25 cellular contexts compared by ENCODE assay signal in genomic region chr2:217853961-217854360, GRCh38.
DNase-seq lines count a peak whose midpoint lies in the region; ATAC-seq, FAIRE-seq and TF ChIP-seq lines count a peak whose summit lies in the region.
"Had no signal": no experiment of that assay in that cellular context is flagged by ENCODE, and none has a peak within 500 bp of the region (broad histone marks: within the 10 kb centered on the region; RNA-seq: fewer than 3 reads in every experiment).

No MANE protein-coding gene starts in this region.

- H3K9ac ChIP-seq in rectal smooth muscle tissue (ENCODE audit: low read length), result no peak overlapping the region
- H3K9ac ChIP-seq in SK-N-SH, result no peak overlapping the region
- H3K9ac ChIP-seq: BLaER1 treated with 17β-estradiol and CSF1 and Interleukin-3, amounts not matched to agents 10 nM and 100 nM had no signal

- TF ChIP-seq EP300 in SK-N-SH (IDR thresholded peaks at IDR 0.05; ENCODE audit: borderline replicate concordance in 1 of 2, low read depth in 1 of 2, low read length in 1 of 2), result no peak

- intact Hi-C loops in Caco-2 (cut with micrococcal nuclease; ENCODE audit: unreplicated experiment), result no loop called here

- no peak overlapping the region for H2AFZ ChIP-seq in SK-N-SH (ENCODE audit: low read depth)

- H3K4me3 ChIP-seq in esophagus (ENCODE audit: low read depth in 1 of 2, low read length in 2 of 2) (no peak overlapping the region), rectal smooth muscle tissue (ENCODE audit: low read length) (no peak overlapping the region), thoracic aorta (no peak overlapping the region), Caco-2 (ENCODE audit: low read depth, low read length) (no peak overlapping the region), SK-N-SH (ENCODE audit: low read depth in 2 of 2, low read length in 1 of 2) (no peak overlapping the region)
- H3K4me3 ChIP-seq: adrenal gland; BLaER1 treated with 17β-estradiol and CSF1 and Interleukin-3, amounts not matched to agents 10 nM and 100 nM; SK-N-MC had no signal

- H3K27me3 Mint-ChIP-seq in Caco-2 (ENCODE audit: insufficient read depth, unreplicated experiment), result no peaks in the 10 kb centered on the region
- peaks cover 8 to 13% of the 10 kb centered on the region in 2 donors for H3K27me3 Mint-ChIP-seq in stimulated activated naive B cell treated with anti-CD40 and anti-IgM and Interleukin-4, amounts not matched to agents 10 μg/mL and 1 μg/mL and 100 μg/mL, for 72 hours
- H3K27me3 Mint-ChIP-seq: stimulated activated naive CD8-positive, alpha-beta T cell treated with anti-CD3 and anti-CD28 coated beads, Interleukin-15, Interleukin-2, amounts not matched to agents 100 ng/mL and 50 ng/mL, for 24 hours had no signal

- TF ChIP-seq CTCF in thoracic aorta (IDR thresholded peaks at IDR 0.05) (no peak), Caco-2 (IDR thresholded peaks at IDR 0.05; ENCODE audit: insufficient read depth in 1 of 2, low read depth in 1 of 2, low read length in 1 of 2, severe bottlenecking in 1 of 2, unreplicated experiment in 1 of 2) (no peak), SK-N-SH (IDR thresholded peaks at IDR 0.05) (no peak)

- H3K9me3 ChIP-seq in esophagus (ENCODE audit: control insufficient read depth in 2 of 2, insufficient read depth in 1 of 2, low read depth in 1 of 2, low read length in 1 of 2) (no peaks in the 10 kb centered on the region), thoracic aorta (no peaks in the 10 kb centered on the region), Caco-2 (no peaks in the 10 kb centered on the region), SK-N-SH (no peaks in the 10 kb centered on the region)
- H3K9me3 ChIP-seq: adrenal gland; BLaER1 treated with 17β-estradiol and CSF1 and Interleukin-3, amounts not matched to agents 10 nM and 100 nM had no signal

- H3K27me3 ChIP-seq in esophagus (ENCODE audit: control insufficient read depth in 1 of 2, insufficient read depth in 2 of 2, low read length in 2 of 2) (no peaks in the 10 kb centered on the region), rectal smooth muscle tissue (ENCODE audit: control insufficient read depth, insufficient read depth, low read length) (no peaks in the 10 kb centered on the region), thoracic aorta (replicated peaks; ENCODE audit: insufficient read depth) (no peaks in the 10 kb centered on the region), Caco-2 (replicated peaks; ENCODE audit: control insufficient read depth, insufficient read depth, low read length) (no peaks in the 10 kb centered on the region), SK-N-SH (ENCODE audit: insufficient read depth) (no peaks in the 10 kb centered on the region)
- H3K27me3 ChIP-seq: adrenal gland had no signal

- ATAC-seq in thoracic aorta (ENCODE audit: insufficient number of reproducible peaks, low FRiP score, low read depth), result no peak
- no peak for ATAC-seq in stimulated activated naive B cell treated with anti-CD40 and anti-IgM and Interleukin-4, amounts not matched to agents 10 μg/mL and 1 μg/mL and 100 μg/mL, for 72 hours (replicated peaks)
- ATAC-seq: left cardiac atrium, natural killer cell had no signal

- WGBS in esophagus, 2 donors, result 57 to 64% methylated on average over 3 of the region's 3 CpGs
- WGBS in SK-N-SH (ENCODE audit: low lambda C conversion rate), result 91% methylated on average over 3 of the region's 3 CpGs

- H3K36me3 ChIP-seq in esophagus (ENCODE audit: control insufficient read depth in 2 of 2, insufficient read depth in 2 of 2, low read length in 1 of 2) (peaks cover 0 to 4% of the 10 kb centered on the region in 2 donors), rectal smooth muscle tissue (ENCODE audit: control insufficient read depth, insufficient read depth, low read length) (peaks cover 11% of the 10 kb centered on the region), thoracic aorta (peaks cover 54% of the 10 kb centered on the region), Caco-2 (ENCODE audit: control insufficient read depth, insufficient read depth, low read length) (no peaks in the 10 kb centered on the region), SK-N-SH (replicated peaks in 1 of 2; ENCODE audit: control insufficient read depth in 1 of 2, insufficient read depth in 2 of 2, low read length in 1 of 2) (peaks cover 16 to 21% of the 10 kb centered on the region in 2 experiments)

- H3F3A ChIP-seq in SK-N-SH (replicated peaks; ENCODE audit: insufficient read depth), result peaks cover 12% of the 10 kb centered on the region

- H3K4me1 ChIP-seq in esophagus (ENCODE audit: control insufficient read depth in 2 of 2, insufficient read depth in 2 of 2, low read length in 1 of 2) (peaks cover 14 to 26% of the 10 kb centered on the region in 2 donors), rectal smooth muscle tissue (ENCODE audit: control insufficient read depth, insufficient read depth, low read length) (peaks cover 69% of the 10 kb centered on the region), thoracic aorta (ENCODE audit: control insufficient read depth in 1 of 2, low read depth in 2 of 2) (peaks cover 76 to 96% of the 10 kb centered on the region in 2 donors), Caco-2 (peaks cover 14% of the 10 kb centered on the region), SK-N-SH (ENCODE audit: control insufficient read depth in 1 of 2, insufficient read depth in 2 of 2, low read depth in 1 of 2, low read length in 1 of 2) (peaks cover 48 to 50% of the 10 kb centered on the region in 2 experiments; a peak in 3 of 4 replicates)

- POLR2A ChIA-PET in Caco-2 (lab: Charles Lee), result no interaction called here
- POLR2A ChIA-PET in SK-N-SH (lab: Yijun Ruan, JAX), result no interaction called here

- peaks cover 44% of the 10 kb centered on the region for H3K79me2 ChIP-seq in SK-N-SH (ENCODE audit: insufficient read depth)

- peaks cover 22% of the 10 kb centered on the region for H3K4me1 Mint-ChIP-seq in Caco-2 (ENCODE audit: low read depth, unreplicated experiment)
- H3K4me1 Mint-ChIP-seq in stimulated activated naive B cell treated with anti-CD40 and anti-IgM and Interleukin-4, amounts not matched to agents 10 μg/mL and 1 μg/mL and 100 μg/mL, for 72 hours, result peaks cover 12 to 19% of the 10 kb centered on the region in 2 donors
- H3K4me1 Mint-ChIP-seq: natural killer cell had no signal

- no peaks in the 10 kb centered on the region for H3K36me3 Mint-ChIP-seq in Caco-2 (ENCODE audit: insufficient read depth, unreplicated experiment)
- H3K36me3 Mint-ChIP-seq in stimulated activated naive B cell treated with anti-CD40 and anti-IgM and Interleukin-4, amounts not matched to agents 10 μg/mL and 1 μg/mL and 100 μg/mL, for 72 hours, result no peaks in the 10 kb centered on the region
- H3K36me3 Mint-ChIP-seq: natural killer cell had no signal

- H3K27ac ChIP-seq in angular gyrus (ENCODE audit: low read depth, low read length) (peak overlapping the region; percentile 68), esophagus (ENCODE audit: low read depth in 2 of 2, low read length in 1 of 2) (peak overlapping the region; percentile 14 to 47), rectal smooth muscle tissue (ENCODE audit: low read depth, low read length) (peak overlapping the region; percentile 41), thoracic aorta (peak overlapping the region; percentile 85 to 88), SK-N-SH (ENCODE audit: low read depth in 2 of 2, low read length in 1 of 2) (peak overlapping the region in 1 of 2 experiments; percentile 19; a peak in 1 of 4 replicates)
- H3K27ac ChIP-seq: BLaER1 treated with 17β-estradiol and CSF1 and Interleukin-3, amounts not matched to agents 10 nM and 100 nM; SK-N-MC had no signal

- TF ChIP-seq RAD21 in SK-N-SH (IDR thresholded peaks at IDR 0.05; ENCODE audit: low read length), result no peak

- no peak overlapping the region for H3K4me2 ChIP-seq in SK-N-SH
- H3K4me2 ChIP-seq: BLaER1 treated with 17β-estradiol and CSF1 and Interleukin-3, amounts not matched to agents 10 nM and 100 nM had no signal

- no peaks in the 10 kb centered on the region for H3K9me3 Mint-ChIP-seq in Caco-2 (ENCODE audit: unreplicated experiment)
- H3K9me3 Mint-ChIP-seq in stimulated activated naive B cell treated with anti-CD40 and anti-IgM and Interleukin-4, amounts not matched to agents 10 μg/mL and 1 μg/mL and 100 μg/mL, for 72 hours, result no peaks in the 10 kb centered on the region
- H3K9me3 Mint-ChIP-seq: natural killer cell; stimulated activated naive CD8-positive, alpha-beta T cell treated with anti-CD3 and anti-CD28 coated beads, Interleukin-15, Interleukin-2, amounts not matched to agents 100 ng/mL and 50 ng/mL, for 24 hours had no signal

- TF ChIP-seq POLR2A in H54 (IDR thresholded peaks at IDR 0.05; ENCODE audit: low read depth, low read length), result no peak

- no peak overlapping the region for H3K4me3 Mint-ChIP-seq in Caco-2 (ENCODE audit: unreplicated experiment)
- H3K4me3 Mint-ChIP-seq in stimulated activated naive B cell treated with anti-CD40 and anti-IgM and Interleukin-4, amounts not matched to agents 10 μg/mL and 1 μg/mL and 100 μg/mL, for 72 hours, result no peak overlapping the region
- H3K4me3 Mint-ChIP-seq: natural killer cell; stimulated activated naive CD8-positive, alpha-beta T cell treated with anti-CD3 and anti-CD28 coated beads, Interleukin-15, Interleukin-2, amounts not matched to agents 100 ng/mL and 50 ng/mL, for 24 hours had no signal

- H3K9me2 ChIP-seq in SK-N-SH, result no peaks in the 10 kb centered on the region

- DNase-seq in thoracic aorta (ENCODE audit: low spot score) (no peak), H54 (ENCODE audit: insufficient read length, low spot score) (no peak), Caco-2 (no peak), SK-N-SH (no peak)
- no peak for DNase-seq in stimulated activated naive B cell treated with anti-CD40 and anti-IgM and Interleukin-4, amounts not matched to agents 10 μg/mL and 1 μg/mL and 100 μg/mL, for 72 hours
- DNase-seq: activated CD4-positive, alpha-beta T cell treated with anti-CD3 and anti-CD28 coated beads for 4 hours; activated CD8-positive, alpha-beta memory T cell treated with anti-CD3 and anti-CD28 coated beads for 24 hours; activated naive CD4-positive, alpha-beta T cell; activated T-cell treated with anti-CD3 and anti-CD28 coated beads, Interleukin-2, amount 50 U/mL, for 1 hour; dermis blood vessel endothelial cell; natural killer cell; NCI-H1048; NCI-H2171 treated with DMSO at 0.1 percent for 48 hours; NCI-H526 treated with DMSO at 0.1 percent for 48 hours had no signal

- CTCF ChIA-PET in Caco-2 (lab: Charles Lee) (no interaction called here), SK-N-SH (lab: Yijun Ruan, JAX) (interaction anchor here (1.4 to 2.9 kb wide), 4 partner anchors 33 to 134 kb away, joined by 3 to 12 read pairs (median 4); no protein-coding TSS in a partner anchor)

- FAIRE-seq in H54 (lab: Jason Lieb, UNC), result no peak
- FAIRE-seq: bronchial epithelial cell, GM12891, urothelium cell line had no signal

- H3K27ac Mint-ChIP-seq in Caco-2 (ENCODE audit: unreplicated experiment), result no peak overlapping the region
- H3K27ac Mint-ChIP-seq in stimulated activated naive B cell treated with anti-CD40 and anti-IgM and Interleukin-4, amounts not matched to agents 10 μg/mL and 1 μg/mL and 100 μg/mL, for 72 hours, result no peak overlapping the region
- H3K27ac Mint-ChIP-seq: natural killer cell; stimulated activated naive CD8-positive, alpha-beta T cell treated with anti-CD3 and anti-CD28 coated beads, Interleukin-15, Interleukin-2, amounts not matched to agents 100 ng/mL and 50 ng/mL, for 24 hours had no signal

- peaks cover 55% of the 10 kb centered on the region for H4K20me1 ChIP-seq in SK-N-SH (ENCODE audit: insufficient read depth)

- no TSS peak for BruUV-seq in Caco-2 (replicated peaks; lab: Mats Ljungman, UMichigan)

TF ChIP-seq in SK-N-SH, 30 proteins besides CTCF, POLR2A, EP300 and RAD21 (continues in another document):
- no peak for TF ChIP-seq POLR2AphosphoS5 (IDR thresholded peaks at IDR 0.05; ENCODE audit: low read depth, low read length)
